8 cellular contexts compared by ENCODE assay signal in genomic region chr1:32892368-32893197, GRCh38. TPM values are rescaled to one million over a fixed set of nuclear protein-coding genes. Genes with fewer than 3 reads are reported as not detected.
DNase-seq lines count a peak whose midpoint lies in the region; ATAC-seq and TF ChIP-seq lines count a peak whose summit lies in the region.

No MANE protein-coding gene starts in this region.

- H3K36me3 Mint-ChIP-seq in Calu3 (ENCODE audit: insufficient read depth, unreplicated experiment): peaks cover 29% of the 10 kb centered on the region
- no peaks in the 10 kb centered on the region for H3K36me3 Mint-ChIP-seq in activated T-cell treated with anti-CD3 and anti-CD28 coated beads, Interleukin-2, amount 50 U/mL, for 4 hours (ENCODE audit: insufficient read depth)
- H3K36me3 Mint-ChIP-seq in neural progenitor cell: no peaks in the 10 kb centered on the region

- H3K4me1 ChIP-seq in foreskin keratinocyte (peaks cover 13% of the 10 kb centered on the region), neural progenitor cell (peaks cover 15% of the 10 kb centered on the region), vagina (peaks cover 22% of the 10 kb centered on the region)

- H3K9me3 Mint-ChIP-seq in Calu3 (ENCODE audit: low read depth, unreplicated experiment): no peaks in the 10 kb centered on the region
- H3K9me3 Mint-ChIP-seq in activated T-cell treated with anti-CD3 and anti-CD28 coated beads, Interleukin-2, amount 50 U/mL, for 4 hours: no peaks in the 10 kb centered on the region
- H3K9me3 Mint-ChIP-seq in neural progenitor cell: no peaks in the 10 kb centered on the region

- H3K27ac ChIP-seq in foreskin keratinocyte (no peak overlapping the region), neural progenitor cell (no peak overlapping the region), vagina (peak overlapping the region; percentile 10)

- H3K4me2 ChIP-seq in neural progenitor cell: peak overlapping the region; percentile 82

- intact Hi-C loops in Calu3 (cut with micrococcal nuclease; ENCODE audit: unreplicated experiment): no loop called here
- intact Hi-C loops in vagina (cut with DNase I): no loop called here

- CTCF ChIA-PET in Calu3 (lab: Charles Lee): interaction anchor here (0.6 to 1.2 kb wide), 3 partner anchors 14 to 302 kb away, joined by 3 to 10 read pairs (median 5); no protein-coding TSS in a partner anchor

- H3K27me3 ChIP-seq in foreskin keratinocyte (peaks cover 49% of the 10 kb centered on the region), neural progenitor cell (peaks cover 51% of the 10 kb centered on the region), vagina (no peaks in the 10 kb centered on the region)

- H3K4me3 Mint-ChIP-seq in Calu3 (ENCODE audit: low read depth, unreplicated experiment): peak overlapping the region; percentile 74
- peak overlapping the region; percentile 37 for H3K4me3 Mint-ChIP-seq in activated T-cell treated with anti-CD3 and anti-CD28 coated beads, Interleukin-2, amount 50 U/mL, for 4 hours
- peak overlapping the region; percentile 84 for H3K4me3 Mint-ChIP-seq in neural progenitor cell

- no peak overlapping the region for H3K9ac ChIP-seq in neural progenitor cell

- ATAC-seq in activated T-cell treated with anti-CD3 and anti-CD28 coated beads, Interleukin-2, amount 50 U/mL, for 4 hours: peak; percentile 75 to 77
- peak; percentile 69 for ATAC-seq in foreskin keratinocyte
- no peak for ATAC-seq in HG02970 (IDR thresholded peaks at IDR 0.05; ENCODE audit: low FRiP score, unreplicated experiment)
- no peak for ATAC-seq in GM21737 (IDR thresholded peaks at IDR 0.05; ENCODE audit: unreplicated experiment)

- H4K20me1 ChIP-seq in neural progenitor cell (ENCODE audit: low read depth): peaks cover 26% of the 10 kb centered on the region

- H3K27ac Mint-ChIP-seq in Calu3 (ENCODE audit: unreplicated experiment): peak overlapping the region; percentile 31
- no peak overlapping the region for H3K27ac Mint-ChIP-seq in neural progenitor cell

- H3K27me3 Mint-ChIP-seq in Calu3 (ENCODE audit: unreplicated experiment): peaks cover 61% of the 10 kb centered on the region
- H3K27me3 Mint-ChIP-seq in activated T-cell treated with anti-CD3 and anti-CD28 coated beads, Interleukin-2, amount 50 U/mL, for 4 hours (ENCODE audit: low read depth): peaks cover 73% of the 10 kb centered on the region
- H3K27me3 Mint-ChIP-seq in neural progenitor cell (ENCODE audit: insufficient read depth, low read depth): peaks cover 28% of the 10 kb centered on the region

- no peaks in the 10 kb centered on the region for H3K36me3 ChIP-seq in neural progenitor cell
- no peaks in the 10 kb centered on the region for H3K36me3 ChIP-seq in vagina

- peaks cover 17% of the 10 kb centered on the region for H3F3A ChIP-seq in neural progenitor cell (ENCODE audit: low read depth)

- peak; percentile 65 for DNase-seq in Calu3
- DNase-seq in LNCaP clone FGC (ENCODE audit: low read depth): no peak
- no peak for DNase-seq in activated T-cell treated with anti-CD3 and anti-CD28 coated beads, Interleukin-2, amount 50 U/mL, for 4 hours
- no peak for DNase-seq in foreskin keratinocyte
- peak; percentile 88 for DNase-seq in neural progenitor cell (ENCODE audit: low spot score)
- no peak for DNase-seq in vagina (ENCODE audit: extremely low spot score in 2 of 2)

- BruUV-seq in Calu3 (replicated peaks; lab: Mats Ljungman, UMichigan): no TSS peak

- H3K9me3 ChIP-seq in neural progenitor cell (ENCODE audit: low read depth): no peaks in the 10 kb centered on the region
- H3K9me3 ChIP-seq in vagina: no peaks in the 10 kb centered on the region

- H2AFZ ChIP-seq in neural progenitor cell (replicated peaks): peak overlapping the region; percentile 81

- H3K4me1 Mint-ChIP-seq in Calu3 (ENCODE audit: low read depth, unreplicated experiment): peaks cover 16% of the 10 kb centered on the region
- H3K4me1 Mint-ChIP-seq in activated T-cell treated with anti-CD3 and anti-CD28 coated beads, Interleukin-2, amount 50 U/mL, for 4 hours (ENCODE audit: low read depth): peaks cover 7% of the 10 kb centered on the region
- peaks cover 20% of the 10 kb centered on the region for H3K4me1 Mint-ChIP-seq in neural progenitor cell

- no peaks in the 10 kb centered on the region for H3K79me2 ChIP-seq in neural progenitor cell (ENCODE audit: low read depth)

- peak; percentile 95 for TF ChIP-seq CTCF in Calu3 (IDR thresholded peaks at IDR 0.05; ENCODE audit: unreplicated experiment)
- peak; percentile 24; the same call in 1 of the 2 replicates for TF ChIP-seq CTCF in LNCaP clone FGC (IDR thresholded peaks at IDR 0.05; ENCODE audit: control insufficient read depth, extremely low read depth, insufficient read depth)
- peak; percentile 73 for TF ChIP-seq CTCF in foreskin keratinocyte (conservative IDR thresholded peaks at IDR 0.05)
- TF ChIP-seq CTCF in neural progenitor cell (IDR thresholded peaks at IDR 0.05): peak; percentile 78
- TF ChIP-seq CTCF in vagina (IDR thresholded peaks at IDR 0.05): peak in 1 of 3 experiments; percentile 39

- TF ChIP-seq POLR2A in vagina (IDR thresholded peaks at IDR 0.05): no peak

- H3K4me3 ChIP-seq in LNCaP clone FGC (ENCODE audit: low read depth, low read length) (no peak overlapping the region), neural progenitor cell (peak overlapping the region; percentile 65), vagina (peak overlapping the region; percentile 42 to 59)

RNA-seq across cellular contexts. Expression of gene HPCA, which starts 6.3 kb away (rescaled TPM):
- total RNA-seq in Calu3 (2022): not detected in 2 replicates
- not detected for total RNA-seq in activated T-cell treated with anti-CD3 and anti-CD28 coated beads, Interleukin-2, amount 50 U/mL, for 4 hours
- not detected in 2 replicates for total RNA-seq in foreskin keratinocyte
- not detected in 2 replicates for polyA plus RNA-seq in foreskin keratinocyte
- 1.0 TPM in 1 of 2 replicates, not detected in the other for total RNA-seq in neural progenitor cell (ENCODE audit: low replicate concordance)
- total RNA-seq in vagina: not detected

RNA-seq across cellular contexts. Expression of gene TMEM54, which starts 8.6 kb away (rescaled TPM):
- 95.9 and 117 TPM in 2 replicates for total RNA-seq in Calu3 (2022)
- total RNA-seq in activated T-cell treated with anti-CD3 and anti-CD28 coated beads, Interleukin-2, amount 50 U/mL, for 4 hours: under 1 TPM; 0.61 to 0.89 (median 0.87) TPM
- total RNA-seq in foreskin keratinocyte: 73.2 and 90.0 TPM in 2 replicates
- polyA plus RNA-seq in foreskin keratinocyte: 113 and 128 TPM in 2 replicates
- 13.5 and 14.5 TPM in 2 replicates for total RNA-seq in neural progenitor cell (ENCODE audit: low replicate concordance)
- 36.1 TPM for total RNA-seq in vagina

RNA-seq across cellular contexts. Expression of gene FNDC5, which starts 21.9 kb away (rescaled TPM):
- 0.15 TPM in 1 of 2 replicates, not detected in the other for total RNA-seq in Calu3 (2022)
- not detected for total RNA-seq in activated T-cell treated with anti-CD3 and anti-CD28 coated beads, Interleukin-2, amount 50 U/mL, for 4 hours
- not detected in 2 replicates for total RNA-seq in foreskin keratinocyte
- not detected in 2 replicates for polyA plus RNA-seq in foreskin keratinocyte
- 9.6 and 21.4 TPM in 2 replicates for total RNA-seq in neural progenitor cell (ENCODE audit: low replicate concordance)
- total RNA-seq in vagina: 4.7 TPM

Comparison
In these comparisons a context has a peak if more than half of its experiments do, and no peak if none do; other contexts are left out.
1. DNase-seq: peak in Calu3 (single experiment) and neural progenitor cell (single experiment); none in LNCaP clone FGC (single experiment), activated T-cell treated with anti-CD3 and anti-CD28 coated beads, Interleukin-2, amount 50 U/mL, for 4 hours (single experiment), foreskin keratinocyte (0 of 2) and vagina (0 of 2).
2. ATAC-seq: peak in activated T-cell treated with anti-CD3 and anti-CD28 coated beads, Interleukin-2, amount 50 U/mL, for 4 hours (2 of 2) and foreskin keratinocyte (single experiment); none in HG02970 (single experiment) and GM21737 (single experiment).
3. Peak in every context shown above with its lines, with median percentiles within 50 percentile points of each other: H3K4me3 Mint-ChIP-seq.